In genomic region chr7:47568056-47568455, GRCh38 we compare ENCODE assay signal across 15 cellular contexts. TPM values are rescaled to one million over a fixed set of nuclear protein-coding genes. Genes with fewer than 3 reads are reported as not detected.
"Had no signal": no experiment of that assay in that cellular context is flagged by ENCODE, and none has a peak within 500 bp of the region (broad histone marks: within the 10 kb centered on the region; RNA-seq: fewer than 3 reads in every experiment).

No MANE protein-coding gene starts in this region.

- H3K4me3 Mint-ChIP-seq: activated CD4-positive, alpha-beta T cell treated with anti-CD3 and anti-CD28 coated beads, Interleukin-2, amount 10 ng/mL, durations not matched to agents 7 days and 5 days; activated naive CD4-positive, alpha-beta T cell treated with anti-CD3 and anti-CD28 coated beads, Interleukin-2, amount 50 U/mL, for 24 hours; central memory CD8-positive, alpha-beta T cell; natural killer cell; WTC11 had no signal

- H3K27me3 ChIP-seq: stomach, thyroid gland had no signal

- H3K9me3 Mint-ChIP-seq: activated CD4-positive, alpha-beta T cell treated with anti-CD3 and anti-CD28 coated beads, Interleukin-2, amount 10 ng/mL, durations not matched to agents 7 days and 5 days; activated naive CD4-positive, alpha-beta T cell treated with anti-CD3 and anti-CD28 coated beads, Interleukin-2, amount 50 U/mL, for 24 hours; central memory CD8-positive, alpha-beta T cell; natural killer cell; WTC11 had no signal

- H3K36me3 Mint-ChIP-seq: activated naive CD4-positive, alpha-beta T cell treated with anti-CD3 and anti-CD28 coated beads, Interleukin-2, amount 50 U/mL, for 24 hours; natural killer cell had no signal

- H3K27ac Mint-ChIP-seq: activated CD4-positive, alpha-beta T cell treated with anti-CD3 and anti-CD28 coated beads, Interleukin-2, amount 10 ng/mL, durations not matched to agents 7 days and 5 days; activated naive CD4-positive, alpha-beta T cell treated with anti-CD3 and anti-CD28 coated beads, Interleukin-2, amount 50 U/mL, for 24 hours; natural killer cell; WTC11 had no signal

- DNase-seq: activated CD4-positive, alpha-beta T cell treated with anti-CD3 and anti-CD28 coated beads, Interleukin-2, amount 10 ng/mL, durations not matched to agents 7 days and 5 days; activated T-cell treated with anti-CD3 and anti-CD28 coated beads, Interleukin-2, amount 50 U/mL, for 1 hour; amniotic stem cell; dermis blood vessel endothelial cell; natural killer cell; stimulated activated CD4-positive, alpha-beta T cell treated with anti-CD3 and anti-CD28 coated beads, Interleukin-2, amount 100 ng/mL, for 24 hours; stomach had no signal

- H3K27ac ChIP-seq: lower lobe of right lung, psoas muscle had no signal

- ATAC-seq: lower lobe of right lung, mucosa of descending colon, psoas muscle, WTC11 had no signal

- H3K9me3 ChIP-seq: lower lobe of right lung, mucosa of descending colon, psoas muscle, stomach, thyroid gland had no signal

- H3K36me3 ChIP-seq: stomach, thyroid gland had no signal

- H3K4me1 Mint-ChIP-seq: activated CD4-positive, alpha-beta T cell treated with anti-CD3 and anti-CD28 coated beads, Interleukin-2, amount 10 ng/mL, durations not matched to agents 7 days and 5 days; activated naive CD4-positive, alpha-beta T cell treated with anti-CD3 and anti-CD28 coated beads, Interleukin-2, amount 50 U/mL, for 24 hours; central memory CD8-positive, alpha-beta T cell had no signal

- H3K27me3 Mint-ChIP-seq: activated CD4-positive, alpha-beta T cell treated with anti-CD3 and anti-CD28 coated beads, Interleukin-2, amount 10 ng/mL, durations not matched to agents 7 days and 5 days; brain; central memory CD8-positive, alpha-beta T cell had no signal

- H3K4me3 ChIP-seq: lower lobe of right lung, mucosa of descending colon, psoas muscle, stomach, thyroid gland had no signal

RNA-seq across cellular contexts. Expression of gene TNS3, which starts 13.9 kb away (rescaled TPM):
- total RNA-seq: activated CD4-positive, alpha-beta T cell treated with anti-CD3 and anti-CD28 coated beads, Interleukin-2, amount 10 ng/mL, durations not matched to agents 7 days and 5 days had no signal
